8 cellular contexts compared by ENCODE assay signal in the genomic region with DNA sequence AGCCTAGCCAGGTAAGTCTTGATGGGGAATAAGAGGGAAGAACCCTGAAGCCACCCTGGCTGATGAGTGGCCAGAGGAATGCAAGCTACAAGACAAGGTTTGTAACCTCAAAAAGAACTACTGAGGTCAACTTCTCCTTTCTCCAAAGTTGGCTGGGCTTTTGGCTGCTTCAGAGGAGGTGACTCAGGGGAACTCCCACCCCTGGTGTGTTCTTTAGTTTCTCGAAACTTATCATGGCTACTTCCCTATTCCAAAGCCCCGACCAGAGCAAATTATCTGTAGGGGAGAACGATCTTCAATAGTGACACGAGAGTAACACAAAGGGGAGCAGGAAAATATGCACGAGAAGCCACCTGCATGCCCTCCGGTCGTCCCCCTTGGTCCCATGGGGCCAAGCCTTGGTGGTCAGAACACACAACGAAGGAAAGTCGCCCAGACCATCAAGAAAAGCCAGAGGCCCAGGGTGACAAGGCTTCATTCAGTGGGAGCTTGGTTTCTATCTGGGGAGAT. TPM values are rescaled to one million over a fixed set of nuclear protein-coding genes. Genes with fewer than 3 reads are reported as not detected.
DNase-seq lines count a peak whose midpoint lies in the region; ATAC-seq and TF ChIP-seq lines count a peak whose summit lies in the region.

No MANE protein-coding gene starts in this region.

- H3K4me1 ChIP-seq in neural progenitor cell: no peaks in the 10 kb centered on the region
- no peaks in the 10 kb centered on the region for H3K4me1 ChIP-seq in PC-9 (replicated peaks; ENCODE audit: insufficient read depth)

- POLR2A ChIA-PET in PC-9 (lab: Charles Lee; ENCODE audit: unreplicated experiment): no interaction called here

- peak; percentile 37 for ATAC-seq in HG02840 (IDR thresholded peaks at IDR 0.05; ENCODE audit: low FRiP score, unreplicated experiment)

- H3F3A ChIP-seq in neural progenitor cell (ENCODE audit: low read depth) (no peaks in the 10 kb centered on the region), PC-9 (ENCODE audit: insufficient read depth, low read depth) (no peaks in the 10 kb centered on the region)

- no peaks in the 10 kb centered on the region for H3K9me3 Mint-ChIP-seq in neural progenitor cell

- no peak overlapping the region for H3K4me2 ChIP-seq in neural progenitor cell
- H3K4me2 ChIP-seq in PC-9: no peak overlapping the region

- CTCF ChIA-PET in PC-9 (lab: Charles Lee): no interaction called here

- peak; percentile 73 for DNase-seq in RPMI8226
- no peak for DNase-seq in neural progenitor cell (ENCODE audit: low spot score)
- DNase-seq in PC-9: no peak
- no peak for DNase-seq in activated CD4-positive, alpha-beta T cell treated with anti-CD3 and anti-CD28 coated beads for 1 hour
- DNase-seq in NCI-H1436 treated with DMSO at 0.1 percent for 48 hours (lab: John Stamatoyannopoulos, UW): no peak
- DNase-seq in dermis blood vessel endothelial cell: no peak

- no peak overlapping the region for H3K9ac ChIP-seq in neural progenitor cell

- in situ Hi-C loops in GM18951 (cut with MboI; ENCODE audit: low sequenced_read_pairs, unreplicated experiment): loop anchor here (10.0 kb wide), 1 partner anchor 203 kb away; no protein-coding TSS in a partner anchor

- no peaks in the 10 kb centered on the region for H3K9me2 ChIP-seq in PC-9 (ENCODE audit: insufficient read depth)

- H3K4me1 Mint-ChIP-seq in neural progenitor cell: peaks cover 2% of the 10 kb centered on the region

- BruUV-seq in PC-9 (replicated peaks; lab: Mats Ljungman, UMichigan): no TSS peak

- H3K4me3 Mint-ChIP-seq in neural progenitor cell: peak overlapping the region; percentile 49

- H3K27me3 ChIP-seq in neural progenitor cell (no peaks in the 10 kb centered on the region), PC-9 (ENCODE audit: insufficient read depth, low read depth) (no peaks in the 10 kb centered on the region)

- H3K79me2 ChIP-seq in neural progenitor cell (ENCODE audit: low read depth): no peaks in the 10 kb centered on the region
- H3K79me2 ChIP-seq in PC-9 (ENCODE audit: low read depth): no peaks in the 10 kb centered on the region

- H3K4me3 ChIP-seq in neural progenitor cell: no peak overlapping the region
- no peak overlapping the region for H3K4me3 ChIP-seq in PC-9

- TF ChIP-seq CTCF in neural progenitor cell (IDR thresholded peaks at IDR 0.05) (no peak), PC-9 (conservative IDR thresholded peaks at IDR 0.05) (no peak)

- H2AFZ ChIP-seq in neural progenitor cell (replicated peaks) (no peak overlapping the region), PC-9 (no peak overlapping the region)

- no peak overlapping the region for H3K27ac Mint-ChIP-seq in neural progenitor cell

- no peaks in the 10 kb centered on the region for H3K9me3 ChIP-seq in neural progenitor cell (ENCODE audit: low read depth)
- no peaks in the 10 kb centered on the region for H3K9me3 ChIP-seq in PC-9 (ENCODE audit: insufficient read depth, low read depth)

- peak; percentile 39 for TF ChIP-seq POLR2A in GM18951 (IDR thresholded peaks at IDR 0.05; ENCODE audit: extremely low read depth, insufficient read depth, insufficient read length)

- intact Hi-C loops in PC-9 (cut with micrococcal nuclease; ENCODE audit: unreplicated experiment): no loop called here

- H3K36me3 ChIP-seq in neural progenitor cell (no peaks in the 10 kb centered on the region), PC-9 (ENCODE audit: low read depth) (no peaks in the 10 kb centered on the region)

- H3K36me3 Mint-ChIP-seq in neural progenitor cell: no peaks in the 10 kb centered on the region

- no peaks in the 10 kb centered on the region for H3K27me3 Mint-ChIP-seq in neural progenitor cell (ENCODE audit: insufficient read depth, low read depth)

- no peak overlapping the region for H3K27ac ChIP-seq in neural progenitor cell
- H3K27ac ChIP-seq in PC-9: no peak overlapping the region

- H4K20me1 ChIP-seq in neural progenitor cell (ENCODE audit: low read depth) (no peaks in the 10 kb centered on the region), PC-9 (ENCODE audit: insufficient read depth) (no peaks in the 10 kb centered on the region)

RNA-seq across cellular contexts. Expression of gene BCL2A1, which starts 6.5 kb away (rescaled TPM):
- total RNA-seq in neural progenitor cell (ENCODE audit: low replicate concordance) (not detected in 2 replicates), PC-9 (2021) (not detected in 2 replicates), dermis blood vessel endothelial cell (not detected in 2 replicates)
